11 cellular contexts compared by ENCODE assay signal in the genomic region with DNA sequence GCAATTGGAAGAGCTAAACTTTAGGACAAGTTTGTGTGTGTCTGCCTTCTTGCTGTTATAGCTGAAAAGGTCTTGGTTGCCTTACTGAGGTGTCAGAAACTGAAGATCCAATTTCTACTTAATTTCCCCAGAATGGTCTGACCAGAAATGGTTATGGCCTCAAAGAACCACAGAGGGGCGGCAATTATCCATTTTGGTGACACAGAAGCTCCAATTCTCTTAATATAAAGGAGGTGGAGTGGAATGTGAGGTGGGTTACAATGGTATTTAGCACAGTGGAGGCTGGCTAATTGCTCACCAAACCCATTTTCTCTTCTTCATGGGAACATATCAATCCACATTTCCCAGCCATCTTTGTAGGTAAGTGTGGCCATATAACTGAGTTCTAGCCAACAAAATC.
DNase-seq lines count a peak whose midpoint lies in the region; FAIRE-seq and TF ChIP-seq lines count a peak whose summit lies in the region.
"Had no signal": no experiment of that assay in that cellular context is flagged by ENCODE, and none has a peak within 500 bp of the region (broad histone marks: within the 10 kb centered on the region; RNA-seq: fewer than 3 reads in every experiment).

No MANE protein-coding gene starts in this region.

- no peak overlapping the region for H3K4me3 Mint-ChIP-seq in glutamatergic neuron (ENCODE audit: unreplicated experiment)

- no peak overlapping the region for H3K4me2 ChIP-seq in OCI-LY1 (ENCODE audit: low read length)

- in situ Hi-C loops in HAP-1 (cut with MboI; ENCODE audit: low sequenced_read_pairs), result loop anchor here (10.0 kb wide), 1 partner anchor 941 kb away; no protein-coding TSS in a partner anchor

- H3K27ac Mint-ChIP-seq in glutamatergic neuron (ENCODE audit: unreplicated experiment), result no peak overlapping the region

- no peaks in the 10 kb centered on the region for H3K79me2 ChIP-seq in OCI-LY1 (ENCODE audit: insufficient read depth, low read length)

- H3K4me3 ChIP-seq in HAP-1 (no peak overlapping the region), OCI-LY1 (ENCODE audit: low read depth, low read length, poor library complexity, severe bottlenecking) (no peak overlapping the region)

- H2AFZ ChIP-seq in OCI-LY1 (ENCODE audit: low read length), result no peak overlapping the region

- no peak for FAIRE-seq in frontal cortex (lab: Jason Lieb, UNC)

- TF ChIP-seq CTCF in OCI-LY1 (IDR thresholded peaks at IDR 0.05; ENCODE audit: low read length) (peak; percentile 49), glutamatergic neuron (IDR thresholded peaks at IDR 0.05; ENCODE audit: partially characterized antibody, unreplicated experiment) (peak; percentile 38)

- H4K20me1 ChIP-seq in OCI-LY1 (ENCODE audit: insufficient read depth, low read length), result no peaks in the 10 kb centered on the region

- no peak overlapping the region for H3K9ac ChIP-seq in OCI-LY1 (ENCODE audit: low read length)

- no peaks in the 10 kb centered on the region for H3K9me3 Mint-ChIP-seq in glutamatergic neuron (ENCODE audit: unreplicated experiment)

- DNase-seq in AML-193 (lab: John Stamatoyannopoulos, UW) (peak; percentile 5), HAP-1 (ENCODE audit: low spot score in 2 of 2) (peak; percentile 72 to 86), glutamatergic neuron (peak; percentile 36), dedifferentiated amniotic fluid mesenchymal stem cell (ENCODE audit: extremely low spot score) (no peak), midbrain (lab: John Stamatoyannopoulos, UW) (no peak), NCI-H1048 (lab: John Stamatoyannopoulos, UW) (no peak), frontal cortex (ENCODE audit: low spot score in 2 of 2) (no peak)
- DNase-seq: C1 segment of cervical spinal cord; stimulated activated CD4-positive, alpha-beta T cell treated with anti-CD3 and anti-CD28 coated beads, Interleukin-2, amount 100 ng/mL, for 48 hours; T-helper 9 cell had no signal

- H3K9me3 ChIP-seq in HAP-1 (no peaks in the 10 kb centered on the region), OCI-LY1 (ENCODE audit: low read length) (no peaks in the 10 kb centered on the region)

- no peaks in the 10 kb centered on the region for H3F3A ChIP-seq in OCI-LY1 (ENCODE audit: insufficient read depth, low read length)

- H3K36me3 ChIP-seq in HAP-1 (replicated peaks) (no peaks in the 10 kb centered on the region), OCI-LY1 (ENCODE audit: insufficient read depth, low read length) (no peaks in the 10 kb centered on the region)

- H3K9me2 ChIP-seq in OCI-LY1 (ENCODE audit: low read depth, low read length), result no peaks in the 10 kb centered on the region

- no peaks in the 10 kb centered on the region for H3K27me3 Mint-ChIP-seq in glutamatergic neuron (ENCODE audit: unreplicated experiment)

- peaks cover 3% of the 10 kb centered on the region for H3K4me1 Mint-ChIP-seq in glutamatergic neuron (ENCODE audit: low read depth, unreplicated experiment)

- H3K27me3 ChIP-seq in HAP-1 (ENCODE audit: low read depth) (no peaks in the 10 kb centered on the region), OCI-LY1 (ENCODE audit: insufficient read depth, low read length) (no peaks in the 10 kb centered on the region)

- no peaks in the 10 kb centered on the region for H3K36me3 Mint-ChIP-seq in glutamatergic neuron (ENCODE audit: unreplicated experiment)

- H3K4me1 ChIP-seq in HAP-1 (peaks cover 39% of the 10 kb centered on the region), OCI-LY1 (ENCODE audit: insufficient read depth, low read length, severe bottlenecking) (no peaks in the 10 kb centered on the region)

- H3K27ac ChIP-seq in OCI-LY1 (ENCODE audit: low read depth, low read length, poor library complexity, severe bottlenecking), result no peak overlapping the region

Comparison
In these comparisons a context has a peak if more than half of its experiments do, and no peak if none do; other contexts are left out.
1. DNase-seq: peak in AML-193 (2 of 2), HAP-1 (2 of 2) and glutamatergic neuron (single experiment); none in dedifferentiated amniotic fluid mesenchymal stem cell (single experiment), midbrain (single experiment), NCI-H1048 (single experiment) and frontal cortex (0 of 2).